ENCODE assay signal across 8 cellular contexts in genomic region chr5:16617272-16617973, GRCh38. TPM values are rescaled to one million over a fixed set of nuclear protein-coding genes. Genes with fewer than 3 reads are reported as not detected.
DNase-seq lines count a peak whose midpoint lies in the region; ATAC-seq and TF ChIP-seq lines count a peak whose summit lies in the region.

No MANE protein-coding gene starts in this region.

- DNase-seq in Peyer's patch = peak in 2 of 3 donors; percentile 48 to 57
- no peak for DNase-seq in adipocyte (ENCODE audit: low read depth)
- DNase-seq in stimulated activated naive CD8-positive, alpha-beta T cell treated with anti-CD3 and anti-CD28 coated beads, Interleukin-15, amount 100 ng/mL, for 72 hours = peak; percentile 30 to 63
- no peak for DNase-seq in NCI-H82 treated with DMSO at 0.1 percent for 48 hours (lab: John Stamatoyannopoulos, UW; ENCODE audit: unreplicated experiment)

- H3K27ac Mint-ChIP-seq in stimulated activated naive CD8-positive, alpha-beta T cell treated with anti-CD3 and anti-CD28 coated beads, Interleukin-15, amount 100 ng/mL, for 72 hours = no peak overlapping the region

- no peaks in the 10 kb centered on the region for H3K9me3 Mint-ChIP-seq in stimulated activated naive CD8-positive, alpha-beta T cell treated with anti-CD3 and anti-CD28 coated beads, Interleukin-15, amount 100 ng/mL, for 72 hours

- H3K9ac ChIP-seq in adipocyte (ENCODE audit: low read length) (peak overlapping the region; percentile 91), liver (ENCODE audit: low read depth in 1 of 2, low read length in 2 of 2) (no peak overlapping the region)

- no peak overlapping the region for H3K4me3 Mint-ChIP-seq in stimulated activated naive CD8-positive, alpha-beta T cell treated with anti-CD3 and anti-CD28 coated beads, Interleukin-15, amount 100 ng/mL, for 72 hours

- H3K4me3 ChIP-seq in Peyer's patch (peak overlapping the region; percentile 62 to 92 (median 72)), adipocyte (ENCODE audit: low read length) (peak overlapping the region; percentile 92), liver (ENCODE audit: low read depth in 1 of 3, low read length in 3 of 3) (peak overlapping the region in 2 of 3 donors; percentile 51 to 92)

- H3K27me3 Mint-ChIP-seq in stimulated activated naive CD8-positive, alpha-beta T cell treated with anti-CD3 and anti-CD28 coated beads, Interleukin-15, amount 100 ng/mL, for 72 hours = no peaks in the 10 kb centered on the region

- TF ChIP-seq CTCF in Peyer's patch (IDR thresholded peaks at IDR 0.05) (no peak), liver (IDR thresholded peaks at IDR 0.05; ENCODE audit: low read depth, low read length, missing input control) (no peak)

- no peaks in the 10 kb centered on the region for H3K9me3 ChIP-seq in Peyer's patch
- H3K9me3 ChIP-seq in adipocyte (ENCODE audit: control insufficient read depth, low read length) = no peaks in the 10 kb centered on the region
- no peaks in the 10 kb centered on the region for H3K9me3 ChIP-seq in liver (ENCODE audit: control insufficient read depth in 4 of 4, low read length in 3 of 4)

- TF ChIP-seq RAD21 in liver (IDR thresholded peaks at IDR 0.05) = no peak

- H3K27me3 ChIP-seq in Peyer's patch = peaks cover 0 to 3% of the 10 kb centered on the region in 2 donors
- H3K27me3 ChIP-seq in adipocyte (replicated peaks; ENCODE audit: control insufficient read depth, insufficient read depth, low read length) = no peaks in the 10 kb centered on the region
- no peaks in the 10 kb centered on the region for H3K27me3 ChIP-seq in liver (ENCODE audit: control insufficient read depth in 4 of 4, insufficient read depth in 4 of 4, low read length in 3 of 4)

- no peaks in the 10 kb centered on the region for H3K36me3 ChIP-seq in Peyer's patch
- no peaks in the 10 kb centered on the region for H3K36me3 ChIP-seq in adipocyte (ENCODE audit: control insufficient read depth, insufficient read depth, low read length, severe bottlenecking)
- H3K36me3 ChIP-seq in liver (ENCODE audit: control insufficient read depth in 4 of 4, insufficient read depth in 3 of 4, low read depth in 1 of 4, low read length in 3 of 4) = no peaks in the 10 kb centered on the region

- 47% methylated on average over 27 of the region's 27 CpGs for whole genome bisulfite sequencing in liver

- peaks cover 36% of the 10 kb centered on the region for H3K4me1 Mint-ChIP-seq in stimulated activated naive CD8-positive, alpha-beta T cell treated with anti-CD3 and anti-CD28 coated beads, Interleukin-15, amount 100 ng/mL, for 72 hours

- H3K4me1 ChIP-seq in Peyer's patch (peaks cover 0 to 9% (median 2%) of the 10 kb centered on the region in 4 donors), adipocyte (ENCODE audit: control insufficient read depth, insufficient read depth, low read length) (peaks cover 28% of the 10 kb centered on the region), liver (ENCODE audit: control insufficient read depth in 4 of 4, insufficient read depth in 4 of 4, low read length in 3 of 4) (peaks cover 0 to 16% (median 10%) of the 10 kb centered on the region in 4 donors)

- no peak for TF ChIP-seq POLR2A in Peyer's patch (IDR thresholded peaks at IDR 0.05)

- ATAC-seq in GM18498 (IDR thresholded peaks at IDR 0.05; ENCODE audit: unreplicated experiment) (peak; percentile 3), HG03442 (IDR thresholded peaks at IDR 0.05; ENCODE audit: unreplicated experiment) (no peak), GM21360 (IDR thresholded peaks at IDR 0.05; ENCODE audit: unreplicated experiment) (no peak)
- peak; percentile 38 for ATAC-seq in stimulated activated naive CD8-positive, alpha-beta T cell treated with anti-CD3 and anti-CD28 coated beads, Interleukin-15, amount 100 ng/mL, for 72 hours

- H3K27ac ChIP-seq in Peyer's patch (peak overlapping the region; percentile 60 to 83 (median 77)), liver (ENCODE audit: low read depth in 1 of 2, low read length in 2 of 2) (no peak overlapping the region)

TF ChIP-seq in liver, 16 proteins besides CTCF, POLR2A, EP300 and RAD21:
- TF ChIP-seq JUND (IDR thresholded peaks at IDR 0.05) = no peak
- no peak for TF ChIP-seq GABPA (IDR thresholded peaks at IDR 0.05 in 1 of 2, conservative IDR thresholded peaks at IDR 0.05 in 1 of 2)
- TF ChIP-seq HNF4A (conservative IDR thresholded peaks at IDR 0.05) = no peak
- TF ChIP-seq NR2F2 (IDR thresholded peaks at IDR 0.05) = no peak
- TF ChIP-seq YY1 (IDR thresholded peaks at IDR 0.05) = no peak
- TF ChIP-seq FOXA2 (IDR thresholded peaks at IDR 0.05) = no peak
- TF ChIP-seq MAX (IDR thresholded peaks at IDR 0.05) = no peak
- no peak for TF ChIP-seq TAF1 (conservative IDR thresholded peaks at IDR 0.05)

RNA-seq across cellular contexts. Expression of gene RETREG1, which starts 0.6 kb away (rescaled TPM):
- total RNA-seq in Peyer's patch = 10 to 100 TPM; 11.6 to 70.1 (median 19.4) TPM
- 1 to 10 TPM in 1 of 2 donors, under 1 TPM in 1; 0.70 to 5.4 TPM for total RNA-seq in liver
- 10 to 100 TPM in 1 of 2 donors, 1 to 10 TPM in 1; 3.0 to 28.1 TPM for polyA plus RNA-seq in liver

Comparison
In these comparisons a context has a peak if more than half of its experiments do, and no peak if none do; other contexts are left out.
1. ATAC-seq: peak in GM18498 (single experiment) and stimulated activated naive CD8-positive, alpha-beta T cell treated with anti-CD3 and anti-CD28 coated beads, Interleukin-15, amount 100 ng/mL, for 72 hours (single experiment); none in HG03442 (single experiment) and GM21360 (single experiment).
2. DNase-seq: peak in Peyer's patch (2 of 3) and stimulated activated naive CD8-positive, alpha-beta T cell treated with anti-CD3 and anti-CD28 coated beads, Interleukin-15, amount 100 ng/mL, for 72 hours (2 of 2); none in adipocyte (single experiment) and NCI-H82 treated with DMSO at 0.1 percent for 48 hours (single experiment).
3. H3K27ac ChIP-seq: peak in Peyer's patch (4 of 4); none in liver (0 of 2).
4. Peak in every context shown above with its lines, with median percentiles within 50 percentile points of each other: H3K4me3 ChIP-seq.